27 cellular contexts compared by ENCODE assay signal in genomic region chr1:199553104-199553503, GRCh38.
"Had no signal": no experiment of that assay in that cellular context is flagged by ENCODE, and none has a peak within 500 bp of the region (broad histone marks: within the 10 kb centered on the region; RNA-seq: fewer than 3 reads in every experiment).

No MANE protein-coding gene starts in this region.

- H3K79me2 ChIP-seq: parathyroid adenoma had no signal

- FAIRE-seq: small intestine, urothelium cell line had no signal

- H3K27ac ChIP-seq: neutrophil, ovary, parathyroid adenoma, psoas muscle, stomach, thoracic aorta, thyroid gland, tibial nerve, upper lobe of left lung, vagina had no signal

- H3K9me3 ChIP-seq: neutrophil, ovary, psoas muscle, stomach, thoracic aorta, thyroid gland, tibial nerve, upper lobe of left lung, vagina had no signal

- H3K4me3 ChIP-seq: ovary, psoas muscle, stomach, thoracic aorta, thyroid gland, tibial nerve, upper lobe of left lung, vagina had no signal

- DNase-seq: naive thymus-derived CD8-positive, alpha-beta T cell; nephron progenitor cell; nucleus accumbens; ovary; posterior cingulate gyrus; psoas muscle; right cardiac atrium; small intestine; stimulated activated CD4-positive, alpha-beta T cell treated with anti-CD3 and anti-CD28 coated beads, Interleukin-15, amount 100 ng/mL, for 24 hours; stimulated activated CD4-positive, alpha-beta T cell treated with anti-CD3 and anti-CD28 coated beads, Interleukin-2, amount 100 ng/mL, for 24 hours; stimulated activated CD4-positive, alpha-beta T cell treated with anti-CD3 and anti-CD28 coated beads, Interleukin-2, amount 100 ng/mL, for 48 hours; stimulated activated CD4-positive, alpha-beta T cell treated with anti-CD3 and anti-CD28 coated beads, Interleukin-4, amount 100 ng/mL, for 24 hours; stimulated activated naive B cell treated with anti-CD40 and anti-IgM and Interleukin-4, amounts not matched to agents 10 μg/mL and 1 μg/mL and 100 μg/mL, for 72 hours; stimulated activated naive CD4-positive, alpha-beta T cell treated with Interleukin-2 at 50 U/mL for 16 hours; stomach; thyroid gland; trophoblast cell; upper lobe of left lung had no signal

- H3K27me3 ChIP-seq: neutrophil, ovary, stomach, thyroid gland, tibial nerve, upper lobe of left lung, vagina had no signal

- H2AFZ ChIP-seq: parathyroid adenoma had no signal

- H3K36me3 ChIP-seq: neutrophil, ovary, stomach, thoracic aorta, thyroid gland, tibial nerve, upper lobe of left lung, vagina had no signal

- ATAC-seq: naive thymus-derived CD8-positive, alpha-beta T cell; natural killer cell treated with Interleukin-12 subunit alpha and Interleukin-12 subunit beta and Interleukin-15 and Interleukin-18, amount 100 ng/mL, for 72 hours; psoas muscle; right cardiac atrium; sciatic nerve; stimulated activated effector memory CD8-positive, alpha-beta T cell treated with anti-CD3 and anti-CD28 coated beads, Interleukin-12 subunit alpha, Interleukin-12 subunit beta, amount 100 ng/mL, for 72 hours; stimulated activated naive B cell treated with anti-CD40 and anti-IgM and Interleukin-4, amounts not matched to agents 10 μg/mL and 1 μg/mL and 100 μg/mL, for 72 hours had no signal

- H3K9ac ChIP-seq: parathyroid adenoma had no signal

- H3K4me1 ChIP-seq: parathyroid adenoma, psoas muscle, stomach, thyroid gland, tibial nerve, upper lobe of left lung, vagina had no signal
